Comparison of ENCODE assay signal across 7 cellular contexts in the genomic region with DNA sequence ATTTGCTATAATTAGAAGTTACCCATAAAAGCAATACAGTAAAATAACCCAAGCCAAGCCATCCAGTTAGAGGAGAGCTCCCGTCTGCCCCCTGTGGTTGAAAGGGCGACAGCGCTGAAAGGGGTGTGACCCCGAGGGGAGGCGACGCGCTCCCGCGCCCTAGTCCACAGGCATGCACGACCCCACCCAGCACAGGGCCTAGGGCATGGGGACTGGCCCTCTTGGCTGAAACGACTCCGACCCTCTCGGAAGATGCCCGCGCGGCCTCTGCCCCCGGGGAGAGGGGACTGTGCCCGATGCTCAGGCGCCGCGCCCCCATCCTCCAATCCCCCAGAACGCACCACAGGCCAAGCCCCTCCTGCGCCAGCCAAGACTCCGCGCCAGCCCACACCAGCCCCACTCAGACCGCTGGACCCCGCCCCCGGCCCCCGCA.
DNase-seq lines count a peak whose midpoint lies in the region; ATAC-seq, FAIRE-seq and TF ChIP-seq lines count a peak whose summit lies in the region.

No MANE protein-coding gene starts in this region.

- H3K4me3 ChIP-seq in bronchial epithelial cell (ENCODE audit: low read depth, low read length) (peak overlapping the region; percentile 53), right lobe of liver (peak overlapping the region in 1 of 3 donors; percentile 18)

- intact Hi-C loops in right lobe of liver (cut with DNase I) = no loop called here

- TF ChIP-seq CTCF in bronchial epithelial cell (IDR thresholded peaks at IDR 0.05; ENCODE audit: insufficient read depth, low read length, severe bottlenecking) = peak; percentile 68
- peak; percentile 33 to 53 (median 44) for TF ChIP-seq CTCF in right lobe of liver (IDR thresholded peaks at IDR 0.05)

- no peak for FAIRE-seq in bronchial epithelial cell (lab: Jason Lieb, UNC)

- H3K36me3 ChIP-seq in bronchial epithelial cell (ENCODE audit: control insufficient read depth, insufficient read depth, low read length) (peaks cover 3% of the 10 kb centered on the region), right lobe of liver (no peaks in the 10 kb centered on the region)

- H3K27ac ChIP-seq in right lobe of liver = no peak overlapping the region

- ATAC-seq in GM18517 (IDR thresholded peaks at IDR 0.05; ENCODE audit: unreplicated experiment) = peak; percentile 59
- ATAC-seq in HG02973 (IDR thresholded peaks at IDR 0.05; ENCODE audit: unreplicated experiment) = peak; percentile 56
- ATAC-seq in right lobe of liver = peak; percentile 3 to 45 (median 40)

- 2% methylated on average over 4 of the region's 29 CpGs for WGBS in right lobe of liver (ENCODE audit: insufficient coverage, low coverage, low lambda C conversion rate, missing lambda C conversion rate)

- DNase-seq in SKM-1 (lab: John Stamatoyannopoulos, UW; ENCODE audit: unreplicated experiment) (peak; percentile 11), bronchial epithelial cell (ENCODE audit: low read depth) (peak; percentile 21), right lobe of liver (peak in 2 of 3 donors; percentile 42 to 57), T1000 (lab: John Stamatoyannopoulos, UW) (no peak)
- peak; percentile 16 for DNase-seq in stimulated activated CD8-positive, alpha-beta memory T cell treated with anti-CD3 and anti-CD28 coated beads, Interleukin-12 subunit alpha, Interleukin-12 subunit beta, amount 100 ng/mL, for 1 hour (ENCODE audit: low read depth)

- TF ChIP-seq POLR2A in right lobe of liver (IDR thresholded peaks at IDR 0.05) = no peak

- no peaks in the 10 kb centered on the region for H3K4me1 ChIP-seq in right lobe of liver

- no peaks in the 10 kb centered on the region for H3K9me3 ChIP-seq in right lobe of liver

- H3K27me3 ChIP-seq in bronchial epithelial cell (ENCODE audit: control insufficient read depth, insufficient read depth, low read length) (no peaks in the 10 kb centered on the region), right lobe of liver (no peaks in the 10 kb centered on the region)
